In genomic region chr1:111541721-111542120, GRCh38 we compare ENCODE assay signal across 13 cellular contexts. TPM values are rescaled to one million over a fixed set of nuclear protein-coding genes. Genes with fewer than 3 reads are reported as not detected.
DNase-seq lines count a peak whose midpoint lies in the region; ATAC-seq and TF ChIP-seq lines count a peak whose summit lies in the region.
"Had no signal": no experiment of that assay in that cellular context is flagged by ENCODE, and none has a peak within 500 bp of the region (broad histone marks: within the 10 kb centered on the region; RNA-seq: fewer than 3 reads in every experiment).

No MANE protein-coding gene starts in this region.

- no TSS peak for BruUV-seq in PC-3 (replicated peaks; lab: Mats Ljungman, UMichigan)

- no peaks in the 10 kb centered on the region for H3K36me3 Mint-ChIP-seq in activated T-cell treated with anti-CD3 and anti-CD28 coated beads, Interleukin-2, amount 50 U/mL, for 24 hours (ENCODE audit: low read depth)
- H3K36me3 Mint-ChIP-seq: CD8-positive, alpha-beta memory T cell had no signal

- TF ChIP-seq EP300 in esophagus muscularis mucosa (IDR thresholded peaks at IDR 0.05): no peak

- H3K36me3 ChIP-seq in PC-3 (ENCODE audit: low read depth, low read length): no peaks in the 10 kb centered on the region
- H3K36me3 ChIP-seq in esophagus muscularis mucosa: no peaks in the 10 kb centered on the region
- H3K36me3 ChIP-seq: right atrium auricular region had no signal

- 40% methylated on average over 4 of the region's 4 CpGs for WGBS in esophagus muscularis mucosa

- no peaks in the 10 kb centered on the region for H3K27me3 Mint-ChIP-seq in activated T-cell treated with anti-CD3 and anti-CD28 coated beads, Interleukin-2, amount 50 U/mL, for 24 hours

- no peaks in the 10 kb centered on the region for H3K27me3 ChIP-seq in PC-3 (ENCODE audit: low read length)
- no peaks in the 10 kb centered on the region for H3K27me3 ChIP-seq in esophagus muscularis mucosa
- H3K27me3 ChIP-seq: right atrium auricular region had no signal

- H4K20me1 ChIP-seq in PC-3 (ENCODE audit: low read length): no peaks in the 10 kb centered on the region

- H3K27ac Mint-ChIP-seq in activated T-cell treated with anti-CD3 and anti-CD28 coated beads, Interleukin-2, amount 50 U/mL, for 24 hours: no peak overlapping the region

- peak overlapping the region; percentile 32 for H3K4me2 ChIP-seq in PC-3 (ENCODE audit: low read length)

- peaks cover 23% of the 10 kb centered on the region for H3K4me1 ChIP-seq in PC-3 (ENCODE audit: insufficient read depth, low read length)
- H3K4me1 ChIP-seq in esophagus muscularis mucosa: peaks cover 0 to 44% (median 35%) of the 10 kb centered on the region in 4 donors
- H3K4me1 ChIP-seq: right atrium auricular region had no signal

- peaks cover 4% of the 10 kb centered on the region for H3K4me1 Mint-ChIP-seq in activated T-cell treated with anti-CD3 and anti-CD28 coated beads, Interleukin-2, amount 50 U/mL, for 24 hours (ENCODE audit: low read depth)
- H3K4me1 Mint-ChIP-seq: CD8-positive, alpha-beta memory T cell had no signal

- POLR2A ChIA-PET in PC-3 (lab: Charles Lee; ENCODE audit: unreplicated experiment): interaction anchor here (0.6 kb wide), 3 partner anchors 19 to 78 kb away, joined by 3 to 6 read pairs (median 5); partner anchors contain the start of gene RAP1A

- H3K9me3 Mint-ChIP-seq in activated T-cell treated with anti-CD3 and anti-CD28 coated beads, Interleukin-2, amount 50 U/mL, for 24 hours: no peaks in the 10 kb centered on the region

- H3K4me3 ChIP-seq in PC-3 (ENCODE audit: low read length): no peak overlapping the region
- peak overlapping the region; percentile 27 to 41 (median 34) for H3K4me3 ChIP-seq in esophagus muscularis mucosa
- H3K4me3 ChIP-seq: right atrium auricular region had no signal

- H3K79me2 ChIP-seq in PC-3 (ENCODE audit: low read length): no peaks in the 10 kb centered on the region

- CTCF ChIA-PET in PC-3 (lab: Charles Lee): no interaction called here

- TF ChIP-seq CTCF in PC-3 (conservative IDR thresholded peaks at IDR 0.05; ENCODE audit: low read depth, low read length) (no peak), esophagus muscularis mucosa (IDR thresholded peaks at IDR 0.05) (no peak)

- no peak overlapping the region for H3K9ac ChIP-seq in PC-3 (ENCODE audit: low read length)

- H3K4me3 Mint-ChIP-seq in activated T-cell treated with anti-CD3 and anti-CD28 coated beads, Interleukin-2, amount 50 U/mL, for 24 hours: no peak overlapping the region
- H3K4me3 Mint-ChIP-seq: CD8-positive, alpha-beta memory T cell; naive B cell had no signal

- ATAC-seq in PC-3 (peak; percentile 95), HG03196 (IDR thresholded peaks at IDR 0.05; ENCODE audit: unreplicated experiment) (no peak)

- H3K9me3 ChIP-seq in PC-3 (ENCODE audit: low read length): no peaks in the 10 kb centered on the region
- H3K9me3 ChIP-seq in esophagus muscularis mucosa: no peaks in the 10 kb centered on the region
- H3K9me3 ChIP-seq: right atrium auricular region had no signal

- peak overlapping the region; percentile 40 for H2AFZ ChIP-seq in PC-3 (ENCODE audit: low read length)

- intact Hi-C loops in PC-3 (cut with micrococcal nuclease): no loop called here
- intact Hi-C loops in esophagus muscularis mucosa (cut with DNase I): no loop called here

- no peak overlapping the region for H3K27ac ChIP-seq in PC-3 (ENCODE audit: low read length)
- H3K27ac ChIP-seq in esophagus muscularis mucosa (replicated peaks in 1 of 4): peak overlapping the region; percentile 71 to 81 (median 78)
- H3K27ac ChIP-seq: right atrium auricular region had no signal

- H3F3A ChIP-seq in PC-3 (ENCODE audit: low read length, unreplicated experiment): no peaks in the 10 kb centered on the region

- H3K9me2 ChIP-seq in PC-3 (replicated peaks; ENCODE audit: low read length): peaks cover 5% of the 10 kb centered on the region; the same call in 1 of the 2 replicates

- DNase-seq in GM03348 (ENCODE audit: low spot score) (peak; percentile 51), PC-3 (peak; percentile 69), esophagus muscularis mucosa (ENCODE audit: extremely low spot score) (no peak), renal cortical epithelial cell (ENCODE audit: low read depth) (peak; percentile 93), NCI-H748 (lab: John Stamatoyannopoulos, UW; ENCODE audit: unreplicated experiment) (no peak), SIG-M5 (lab: John Stamatoyannopoulos, UW) (no peak)
- DNase-seq in activated T-cell treated with anti-CD3 and anti-CD28 coated beads, Interleukin-2, amount 50 U/mL, for 24 hours: no peak
- DNase-seq: activated CD8-positive, alpha-beta memory T cell treated with anti-CD3 and anti-CD28 coated beads, Interleukin-2, amount 50 U/mL, for 4 hours; amygdala; CD8-positive, alpha-beta memory T cell; naive B cell had no signal

- TF ChIP-seq POLR2A in esophagus muscularis mucosa (IDR thresholded peaks at IDR 0.05; ENCODE audit: low read depth): no peak

RNA-seq across cellular contexts. Expression of gene ADORA3, which starts 38.3 kb away (rescaled TPM):
- total RNA-seq in PC-3 (2014; rRNA removed): not detected in 2 replicates
- total RNA-seq in esophagus muscularis mucosa: 10 to 100 TPM in 1 of 4 donors, 1 to 10 TPM in 3; 4.9 to 13.3 (median 5.1) TPM
- total RNA-seq in renal cortical epithelial cell: not detected in 2 replicates

RNA-seq across cellular contexts. Expression of gene TMIGD3, which starts 38.3 kb away (rescaled TPM):
- total RNA-seq in PC-3 (2014; rRNA removed) (not detected in 2 replicates), esophagus muscularis mucosa (1 to 10 TPM; 1.7 to 2.6 (median 2.3) TPM), renal cortical epithelial cell (not detected in 2 replicates)

Comparison
In these comparisons a context has a peak if more than half of its experiments do, and no peak if none do; other contexts are left out.
1. DNase-seq: peak in GM03348 (single experiment), PC-3 (single experiment) and renal cortical epithelial cell (single experiment); none in esophagus muscularis mucosa (single experiment), activated T-cell treated with anti-CD3 and anti-CD28 coated beads, Interleukin-2, amount 50 U/mL, for 24 hours (single experiment), NCI-H748 (single experiment) and SIG-M5 (single experiment).